Comparison of ENCODE assay signal across 7 cellular contexts in genomic region chr11:65551572-65552398, GRCh38. TPM values are rescaled to one million over a fixed set of nuclear protein-coding genes. Genes with fewer than 3 reads are reported as not detected.
A peak's percentile ranks its signal among the peaks of the same experiment; 100 is the strongest.
DNase-seq lines count a peak whose midpoint lies in the region; ATAC-seq, FAIRE-seq and TF ChIP-seq lines count a peak whose summit lies in the region.

No MANE protein-coding gene starts in this region.

- no peak overlapping the region for H3K9ac ChIP-seq in kidney (ENCODE audit: low read length in 2 of 2)

- H3K4me3 ChIP-seq in PC-9 = no peak overlapping the region
- H3K4me3 ChIP-seq in kidney (ENCODE audit: low read length in 2 of 2) = peak overlapping the region in 1 of 2 donors; percentile 32

- peak overlapping the region; percentile 30 for H3K27ac Mint-ChIP-seq in activated naive CD8-positive, alpha-beta T cell treated with anti-CD3 and anti-CD28 coated beads, Interleukin-2, amount 10 ng/mL, durations not matched to agents 7 days and 5 days
- H3K27ac Mint-ChIP-seq in stimulated activated naive CD8-positive, alpha-beta T cell treated with anti-CD3 and anti-CD28 coated beads, Interleukin-15, amount 100 ng/mL, for 72 hours = peak overlapping the region; percentile 9 to 65

- H3K4me1 Mint-ChIP-seq in activated naive CD8-positive, alpha-beta T cell treated with anti-CD3 and anti-CD28 coated beads, Interleukin-2, amount 10 ng/mL, durations not matched to agents 7 days and 5 days = peaks cover 57% of the 10 kb centered on the region
- H3K4me1 Mint-ChIP-seq in stimulated activated naive CD8-positive, alpha-beta T cell treated with anti-CD3 and anti-CD28 coated beads, Interleukin-15, amount 100 ng/mL, for 72 hours = peaks cover 91% of the 10 kb centered on the region

- DNase-seq in PC-9 (peak; percentile 63 to 75), kidney (peak; percentile 83), GOT3 (lab: John Stamatoyannopoulos, UW) (no peak)
- peak; percentile 74 for DNase-seq in activated naive CD8-positive, alpha-beta T cell treated with anti-CD3 and anti-CD28 coated beads, Interleukin-2, amount 10 ng/mL, durations not matched to agents 7 days and 5 days
- DNase-seq in stimulated activated naive CD8-positive, alpha-beta T cell treated with anti-CD3 and anti-CD28 coated beads, Interleukin-15, amount 100 ng/mL, for 72 hours = peak in 1 of 2 donors; percentile 57

- intact Hi-C loops in PC-9 (cut with micrococcal nuclease; ENCODE audit: unreplicated experiment) (no loop called here), kidney (cut with DNase I) (no loop called here)

- peaks cover 29% of the 10 kb centered on the region for H3K36me3 Mint-ChIP-seq in activated naive CD8-positive, alpha-beta T cell treated with anti-CD3 and anti-CD28 coated beads, Interleukin-2, amount 10 ng/mL, durations not matched to agents 7 days and 5 days

- CTCF ChIA-PET in PC-9 (lab: Charles Lee) = interaction anchor here (0.5 to 1.2 kb wide), 2 partner anchors 10 to 24 kb away, joined by 3 read pairs; no protein-coding TSS in a partner anchor

- no peak overlapping the region for H2AFZ ChIP-seq in PC-9

- peaks cover 42% of the 10 kb centered on the region for H3K79me2 ChIP-seq in PC-9 (ENCODE audit: low read depth)

- peak; percentile 92 for TF ChIP-seq CTCF in GM12872 (IDR thresholded peaks at IDR 0.05; ENCODE audit: insufficient read depth, low read depth, low read length)
- peak; percentile 70 for TF ChIP-seq CTCF in PC-9 (conservative IDR thresholded peaks at IDR 0.05)
- TF ChIP-seq CTCF in kidney (IDR thresholded peaks at IDR 0.05; ENCODE audit: borderline replicate concordance, extremely low read depth, insufficient read depth) = peak; percentile 70

- H3K4me1 ChIP-seq in PC-9 (replicated peaks; ENCODE audit: insufficient read depth) (peaks cover 41% of the 10 kb centered on the region), kidney (ENCODE audit: control insufficient read depth in 1 of 2, insufficient read depth in 1 of 2, low read depth in 1 of 2, low read length in 2 of 2) (peaks cover 4 to 31% of the 10 kb centered on the region in 2 donors)

- H4K20me1 ChIP-seq in PC-9 (ENCODE audit: insufficient read depth) = peaks cover 17% of the 10 kb centered on the region

- ATAC-seq in HG03196 (IDR thresholded peaks at IDR 0.05; ENCODE audit: unreplicated experiment) = peak; percentile 57
- ATAC-seq in activated naive CD8-positive, alpha-beta T cell treated with anti-CD3 and anti-CD28 coated beads, Interleukin-2, amount 10 ng/mL, durations not matched to agents 7 days and 5 days (ENCODE audit: low read depth) = peak; percentile 29
- ATAC-seq in stimulated activated naive CD8-positive, alpha-beta T cell treated with anti-CD3 and anti-CD28 coated beads, Interleukin-15, amount 100 ng/mL, for 72 hours = peak; percentile 50

- TSS peak; percentile 5 for BruUV-seq in PC-9 (replicated peaks; lab: Mats Ljungman, UMichigan)

- POLR2A ChIA-PET in PC-9 (lab: Charles Lee; ENCODE audit: unreplicated experiment) = interaction anchor here (0.5 kb wide), 1 partner anchor 290 kb away, joined by 3 read pairs; the partner anchor contains the start of gene POLA2
- POLR2A ChIA-PET in activated naive CD8-positive, alpha-beta T cell treated with anti-CD3 and anti-CD28 coated beads, Interleukin-2, amount 10 ng/mL, durations not matched to agents 7 days and 5 days (lab: Charles Lee) = interaction anchor here (1.0 to 3.7 kb wide), 9 partner anchors 10 to 130 kb away, joined by 3 to 34 read pairs (median 6); partner anchors contain the start of genes FAM89B, SCYL1 and ZNRD2

- no peaks in the 10 kb centered on the region for H3K9me3 Mint-ChIP-seq in activated naive CD8-positive, alpha-beta T cell treated with anti-CD3 and anti-CD28 coated beads, Interleukin-2, amount 10 ng/mL, durations not matched to agents 7 days and 5 days
- no peaks in the 10 kb centered on the region for H3K9me3 Mint-ChIP-seq in stimulated activated naive CD8-positive, alpha-beta T cell treated with anti-CD3 and anti-CD28 coated beads, Interleukin-15, amount 100 ng/mL, for 72 hours

- H3K27ac ChIP-seq in PC-9 (no peak overlapping the region), kidney (ENCODE audit: low read depth in 2 of 2, low read length in 2 of 2) (peak overlapping the region in 1 of 2 donors; percentile 79)

- H3K27me3 Mint-ChIP-seq in activated naive CD8-positive, alpha-beta T cell treated with anti-CD3 and anti-CD28 coated beads, Interleukin-2, amount 10 ng/mL, durations not matched to agents 7 days and 5 days = no peaks in the 10 kb centered on the region
- no peaks in the 10 kb centered on the region for H3K27me3 Mint-ChIP-seq in stimulated activated naive CD8-positive, alpha-beta T cell treated with anti-CD3 and anti-CD28 coated beads, Interleukin-15, amount 100 ng/mL, for 72 hours

- no peaks in the 10 kb centered on the region for H3K9me3 ChIP-seq in PC-9 (ENCODE audit: insufficient read depth, low read depth)
- no peaks in the 10 kb centered on the region for H3K9me3 ChIP-seq in kidney (ENCODE audit: control insufficient read depth in 1 of 2, low read length in 2 of 2)

- peaks cover 47% of the 10 kb centered on the region for H3K36me3 ChIP-seq in PC-9 (ENCODE audit: low read depth)
- peaks cover 0 to 2% of the 10 kb centered on the region in 2 donors for H3K36me3 ChIP-seq in kidney (ENCODE audit: control insufficient read depth in 1 of 2, insufficient read depth in 2 of 2, low read length in 2 of 2)

- no peaks in the 10 kb centered on the region for H3K27me3 ChIP-seq in PC-9 (ENCODE audit: insufficient read depth, low read depth)

- no peak overlapping the region for H3K4me2 ChIP-seq in PC-9

- FAIRE-seq in kidney (lab: Jason Lieb, UNC) = no peak

- no peaks in the 10 kb centered on the region for H3K9me2 ChIP-seq in PC-9 (ENCODE audit: insufficient read depth)

- peaks cover 70% of the 10 kb centered on the region for H3F3A ChIP-seq in PC-9 (ENCODE audit: insufficient read depth, low read depth)

- peak overlapping the region; percentile 1 for H3K4me3 Mint-ChIP-seq in activated naive CD8-positive, alpha-beta T cell treated with anti-CD3 and anti-CD28 coated beads, Interleukin-2, amount 10 ng/mL, durations not matched to agents 7 days and 5 days
- peak overlapping the region; percentile 4 to 6 for H3K4me3 Mint-ChIP-seq in stimulated activated naive CD8-positive, alpha-beta T cell treated with anti-CD3 and anti-CD28 coated beads, Interleukin-15, amount 100 ng/mL, for 72 hours

RNA-seq across cellular contexts. Expression of gene LTBP3, which starts 6.4 kb away (rescaled TPM):
- total RNA-seq in PC-9 (2021) (455 and 553 TPM in 2 replicates), kidney (165 TPM)
- 100 to 1,000 TPM; 116 to 119 TPM for total RNA-seq in activated naive CD8-positive, alpha-beta T cell treated with anti-CD3 and anti-CD28 coated beads, Interleukin-2, amount 10 ng/mL, durations not matched to agents 7 days and 5 days
- 61.6 TPM for polyA plus RNA-seq in kidney (ENCODE audit: insufficient read depth, low read depth, low replicate concordance)

RNA-seq across cellular contexts. Expression of gene ZNRD2, which starts 18.5 kb away (rescaled TPM):
- total RNA-seq in PC-9 (2021) (51.4 and 53.5 TPM in 2 replicates), kidney (32.0 TPM)
- total RNA-seq in activated naive CD8-positive, alpha-beta T cell treated with anti-CD3 and anti-CD28 coated beads, Interleukin-2, amount 10 ng/mL, durations not matched to agents 7 days and 5 days = 10 to 100 TPM; 27.2 to 30.0 TPM
- 60.4 TPM for polyA plus RNA-seq in kidney (ENCODE audit: insufficient read depth, low read depth, low replicate concordance)

RNA-seq across cellular contexts. Expression of gene FAM89B, which starts 20.6 kb away (rescaled TPM):
- total RNA-seq in PC-9 (2021) (51.7 and 53.3 TPM in 2 replicates), kidney (36.7 TPM)
- total RNA-seq in activated naive CD8-positive, alpha-beta T cell treated with anti-CD3 and anti-CD28 coated beads, Interleukin-2, amount 10 ng/mL, durations not matched to agents 7 days and 5 days = 10 to 100 TPM; 40.9 to 44.1 TPM
- 33.5 TPM for polyA plus RNA-seq in kidney (ENCODE audit: insufficient read depth, low read depth, low replicate concordance)

RNA-seq across cellular contexts. Expression of gene EHBP1L1, which starts 24.1 kb away (rescaled TPM):
- total RNA-seq in PC-9 (2021) = 123 and 170 TPM in 2 replicates
- total RNA-seq in activated naive CD8-positive, alpha-beta T cell treated with anti-CD3 and anti-CD28 coated beads, Interleukin-2, amount 10 ng/mL, durations not matched to agents 7 days and 5 days = 100 to 1,000 TPM; 118 to 120 TPM
- 95.4 TPM for total RNA-seq in kidney
- polyA plus RNA-seq in kidney (ENCODE audit: insufficient read depth, low read depth, low replicate concordance) = 20.5 TPM

RNA-seq across cellular contexts. Expression of gene SCYL1, which starts 26.9 kb away (rescaled TPM):
- total RNA-seq in PC-9 (2021) (106 and 135 TPM in 2 replicates), kidney (72.2 TPM)
- 10 to 100 TPM; 74.2 to 74.9 TPM for total RNA-seq in activated naive CD8-positive, alpha-beta T cell treated with anti-CD3 and anti-CD28 coated beads, Interleukin-2, amount 10 ng/mL, durations not matched to agents 7 days and 5 days
- polyA plus RNA-seq in kidney (ENCODE audit: insufficient read depth, low read depth, low replicate concordance) = 78.9 TPM
